ENCODE assay signal across 8 cellular contexts in the genomic region with DNA sequence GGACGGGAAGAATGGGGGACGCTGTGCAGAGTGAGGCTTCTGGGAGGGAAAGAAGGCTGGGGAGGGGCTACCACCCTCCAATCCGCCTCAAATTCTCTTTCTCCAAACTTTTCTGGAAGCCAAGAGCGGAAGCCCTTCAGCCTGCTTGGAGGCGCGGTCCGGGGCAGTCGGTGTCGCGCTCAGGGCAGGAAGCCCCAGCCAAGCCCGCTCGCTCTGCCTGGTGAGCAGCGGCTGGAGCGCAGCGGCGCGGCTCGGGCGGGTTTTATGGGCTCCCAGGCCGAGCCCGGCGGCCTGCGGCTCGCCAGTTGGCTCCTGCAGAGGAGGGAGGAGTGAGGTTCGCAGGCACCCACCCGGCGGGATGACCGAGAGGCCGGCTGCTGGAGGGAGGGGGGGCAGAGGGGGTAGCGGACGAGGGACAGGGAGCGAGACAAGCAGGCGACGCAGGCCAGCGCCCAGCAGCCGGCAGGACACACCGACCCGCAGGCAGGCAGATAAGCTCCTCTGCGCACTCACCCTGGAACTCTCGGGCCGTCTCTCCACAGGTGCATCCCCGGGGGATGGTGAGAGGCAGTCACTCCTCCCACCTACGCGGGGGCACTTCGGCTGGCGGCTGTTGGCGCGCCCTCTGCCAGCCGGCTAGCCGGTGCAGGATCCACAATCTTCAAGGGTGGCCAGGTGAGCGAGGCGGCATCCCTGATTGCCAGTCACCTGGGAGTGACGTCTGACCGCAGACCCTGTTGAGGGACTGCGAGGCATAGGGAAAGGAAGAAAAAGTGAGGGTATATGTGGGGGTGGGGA.
A peak's percentile ranks its signal among the peaks of the same experiment; 100 is the strongest.
DNase-seq lines count a peak whose midpoint lies in the region; ATAC-seq lines count a peak whose summit lies in the region.

Gene AVPR1B, minus strand, starts transcription at position 238 of the 798 bp plus-strand sequence. CDS start 498 bp downstream, outside the sequence.

- DNase-seq in NCI-H2081 (lab: John Stamatoyannopoulos, UW) (peak; percentile 43 to 77), NCI-H2081 treated with DMSO at 0.1 percent for 48 hours (lab: John Stamatoyannopoulos, UW) (no peak), NCI-H2196 treated with DMSO at 0.1 percent for 48 hours (lab: John Stamatoyannopoulos, UW; ENCODE audit: unreplicated experiment) (peak; percentile 30), astrocyte of the hippocampus (ENCODE audit: low read depth, low spot score) (peak; percentile 71), iPS-NIHi11 (ENCODE audit: low spot score) (peak; percentile 70), foreskin melanocyte (no peak)
- DNase-seq in stimulated activated CD4-positive, alpha-beta T cell treated with anti-CD3 and anti-CD28 coated beads, Interleukin-15, amount 100 ng/mL, for 24 hours = peak; percentile 51

- ATAC-seq in GM21737 (IDR thresholded peaks at IDR 0.05; ENCODE audit: unreplicated experiment) = no peak

Comparison
In these comparisons a context has a peak if more than half of its experiments do, and no peak if none do; other contexts are left out.
1. DNase-seq: peak in NCI-H2081 (2 of 2), NCI-H2196 treated with DMSO at 0.1 percent for 48 hours (single experiment), astrocyte of the hippocampus (single experiment), iPS-NIHi11 (single experiment) and stimulated activated CD4-positive, alpha-beta T cell treated with anti-CD3 and anti-CD28 coated beads, Interleukin-15, amount 100 ng/mL, for 24 hours (single experiment); none in NCI-H2081 treated with DMSO at 0.1 percent for 48 hours (single experiment) and foreskin melanocyte (single experiment).